13 cellular contexts compared by ENCODE assay signal in genomic region chr17:7184091-7184488, GRCh38. TPM values are rescaled to one million over a fixed set of nuclear protein-coding genes. Genes with fewer than 3 reads are reported as not detected.
A peak's percentile ranks its signal among the peaks of the same experiment; 100 is the strongest.
DNase-seq lines count a peak whose midpoint lies in the region; FAIRE-seq and TF ChIP-seq lines count a peak whose summit lies in the region.
"Had no signal": no experiment of that assay in that cellular context is flagged by ENCODE, and none has a peak within 500 bp of the region (broad histone marks: within the 10 kb centered on the region; RNA-seq: fewer than 3 reads in every experiment).

No MANE protein-coding gene starts in this region.

- DNase-seq in NCI-H2196 (lab: John Stamatoyannopoulos, UW; ENCODE audit: unreplicated experiment) (peak; percentile 1), NCI-H2196 treated with DMSO at 0.1 percent for 48 hours (lab: John Stamatoyannopoulos, UW; ENCODE audit: unreplicated experiment) (no peak), GDM1 (lab: John Stamatoyannopoulos, UW) (peak; percentile 27), endothelial cell (ENCODE audit: low spot score) (no peak), neural crest cell (ENCODE audit: low read depth, low spot score) (no peak), NCI-H2171 (lab: John Stamatoyannopoulos, UW) (no peak), urothelium cell line (ENCODE audit: low spot score) (no peak), occipital lobe (lab: John Stamatoyannopoulos, UW) (no peak)
- DNase-seq: activated CD4-positive, alpha-beta memory T cell treated with anti-CD3 and anti-CD28 coated beads, Interleukin-2, amount 10 ng/mL, durations not matched to agents 7 days and 5 days; NCI-H146; T-helper 9 cell had no signal

- H3K36me3 Mint-ChIP-seq in endothelial cell (ENCODE audit: low read depth, unreplicated experiment) (peaks cover 3% of the 10 kb centered on the region), neural crest cell (ENCODE audit: low read depth) (peaks cover 6% of the 10 kb centered on the region)
- H3K36me3 Mint-ChIP-seq: activated naive CD4-positive, alpha-beta T cell treated with anti-CD3 and anti-CD28 coated beads, Interleukin-2, amount 50 U/mL, for 72 hours; naive thymus-derived CD8-positive, alpha-beta T cell had no signal

- no peaks in the 10 kb centered on the region for H3K9me3 Mint-ChIP-seq in endothelial cell (ENCODE audit: unreplicated experiment)
- H3K9me3 Mint-ChIP-seq in neural crest cell = no peaks in the 10 kb centered on the region
- H3K9me3 Mint-ChIP-seq: activated CD4-positive, alpha-beta memory T cell treated with anti-CD3 and anti-CD28 coated beads, Interleukin-2, amount 10 ng/mL, durations not matched to agents 7 days and 5 days; activated naive CD4-positive, alpha-beta T cell treated with anti-CD3 and anti-CD28 coated beads, Interleukin-2, amount 50 U/mL, for 72 hours; naive thymus-derived CD8-positive, alpha-beta T cell had no signal

- H3K4me3 Mint-ChIP-seq in endothelial cell (ENCODE audit: unreplicated experiment) (peak overlapping the region; percentile 0), neural crest cell (no peak overlapping the region)
- H3K4me3 Mint-ChIP-seq: activated CD4-positive, alpha-beta memory T cell treated with anti-CD3 and anti-CD28 coated beads, Interleukin-2, amount 10 ng/mL, durations not matched to agents 7 days and 5 days; naive thymus-derived CD8-positive, alpha-beta T cell had no signal

- no peak for TF ChIP-seq CTCF in endothelial cell (IDR thresholded peaks at IDR 0.05; ENCODE audit: unreplicated experiment)
- no peak for TF ChIP-seq CTCF in neural crest cell (conservative IDR thresholded peaks at IDR 0.05)

- peaks cover 3% of the 10 kb centered on the region for H3K27me3 Mint-ChIP-seq in endothelial cell (ENCODE audit: unreplicated experiment)
- no peaks in the 10 kb centered on the region for H3K27me3 Mint-ChIP-seq in neural crest cell (ENCODE audit: low read depth)

- H3K4me1 Mint-ChIP-seq in endothelial cell (ENCODE audit: unreplicated experiment) (no peaks in the 10 kb centered on the region), neural crest cell (peaks cover 6% of the 10 kb centered on the region)

- no peak for FAIRE-seq in urothelium cell line (lab: Jason Lieb, UNC)

- H3K27ac Mint-ChIP-seq in endothelial cell (ENCODE audit: unreplicated experiment) = peak overlapping the region; percentile 72
- H3K27ac Mint-ChIP-seq in neural crest cell (ENCODE audit: unreplicated experiment) = peak overlapping the region; percentile 61
- H3K27ac Mint-ChIP-seq: activated CD4-positive, alpha-beta memory T cell treated with anti-CD3 and anti-CD28 coated beads, Interleukin-2, amount 10 ng/mL, durations not matched to agents 7 days and 5 days; activated naive CD4-positive, alpha-beta T cell treated with anti-CD3 and anti-CD28 coated beads, Interleukin-2, amount 50 U/mL, for 72 hours had no signal

RNA-seq across cellular contexts. Expression of gene ASGR1, which starts 4.9 kb away (rescaled TPM):
- total RNA-seq in endothelial cell (ENCODE audit: unreplicated experiment) (23.9 TPM), neural crest cell (9.6 and 11.2 TPM in 2 replicates), occipital lobe (15.6 TPM)

RNA-seq across cellular contexts. Expression of gene DLG4, which starts 35.5 kb away (rescaled TPM):
- total RNA-seq in endothelial cell (ENCODE audit: unreplicated experiment) (44.3 TPM), neural crest cell (49.4 and 51.4 TPM in 2 replicates), occipital lobe (131 TPM)

RNA-seq across cellular contexts. Expression of gene ACADVL, which starts 35.6 kb away (rescaled TPM):
- 281 TPM for total RNA-seq in endothelial cell (ENCODE audit: unreplicated experiment)
- 215 and 220 TPM in 2 replicates for total RNA-seq in neural crest cell
- total RNA-seq in occipital lobe = 77.2 TPM

RNA-seq across cellular contexts. Expression of gene DVL2, which starts 50.2 kb away (rescaled TPM):
- total RNA-seq in endothelial cell (ENCODE audit: unreplicated experiment) (58.2 TPM), neural crest cell (130 and 140 TPM in 2 replicates), occipital lobe (49.1 TPM)

RNA-seq across cellular contexts. Expression of gene PHF23, which starts 55.2 kb away (rescaled TPM):
- total RNA-seq in endothelial cell (ENCODE audit: unreplicated experiment) (80.9 TPM), neural crest cell (72.7 and 75.2 TPM in 2 replicates), occipital lobe (33.7 TPM)

Comparison
In these comparisons a context has a peak if more than half of its experiments do, and no peak if none do; other contexts are left out.
1. DNase-seq: peak in NCI-H2196 (single experiment) and GDM1 (single experiment); none in NCI-H2196 treated with DMSO at 0.1 percent for 48 hours (single experiment), endothelial cell (single experiment), neural crest cell (single experiment), NCI-H2171 (single experiment), urothelium cell line (single experiment) and occipital lobe (single experiment).